Comparison of ENCODE assay signal across 15 cellular contexts in the genomic region with DNA sequence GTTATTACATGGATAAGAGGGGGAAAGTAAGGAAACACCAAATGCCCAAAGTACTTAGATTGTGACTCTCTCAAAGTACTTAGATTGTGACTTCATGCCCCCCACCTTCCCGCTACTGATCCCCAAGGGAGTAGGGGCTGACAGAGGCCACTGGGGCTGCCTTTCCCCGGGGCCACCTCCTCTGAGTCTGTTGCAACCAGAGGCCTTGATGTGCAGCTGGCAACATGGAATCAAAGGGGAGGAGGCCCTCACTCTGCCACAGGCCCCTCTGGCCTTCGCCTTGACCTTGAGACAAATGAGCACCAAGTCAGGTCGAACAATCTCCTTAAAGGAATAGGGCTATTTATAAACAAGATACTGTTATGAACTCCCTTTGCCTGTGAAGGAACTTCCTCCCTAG.
A peak's percentile ranks its signal among the peaks of the same experiment; 100 is the strongest.
DNase-seq lines count a peak whose midpoint lies in the region; TF ChIP-seq lines count a peak whose summit lies in the region.
"Had no signal": no experiment of that assay in that cellular context is flagged by ENCODE, and none has a peak within 500 bp of the region (broad histone marks: within the 10 kb centered on the region; RNA-seq: fewer than 3 reads in every experiment).

No MANE protein-coding gene starts in this region.

- no peak for TF ChIP-seq POLR2A in NB4 (IDR thresholded peaks at IDR 0.05; ENCODE audit: extremely low read depth, insufficient read length)

- no peaks in the 10 kb centered on the region for H3K9me3 ChIP-seq in HEK293 (ENCODE audit: control insufficient read depth, insufficient read depth, low read depth, low read length)
- H3K9me3 ChIP-seq: BE2C had no signal

- no peaks in the 10 kb centered on the region for H3K4me1 ChIP-seq in HEK293 (ENCODE audit: control insufficient read depth, insufficient read depth, low read length)
- H3K4me1 ChIP-seq in mesendoderm (ENCODE audit: control insufficient read depth, low read depth, low read length) = no peaks in the 10 kb centered on the region
- H3K4me1 ChIP-seq: BE2C had no signal

- no peak overlapping the region for H4K5ac ChIP-seq in mesendoderm (ENCODE audit: low read length)

- TF ChIP-seq CTCF in HEK293 (tag by site-specific recombination; IDR thresholded peaks at IDR 0.05) = no peak
- no peak for TF ChIP-seq CTCF in NB4 (IDR thresholded peaks at IDR 0.05; ENCODE audit: low read depth, low read length)
- TF ChIP-seq CTCF in RWPE1 (conservative IDR thresholded peaks at IDR 0.05; ENCODE audit: low read depth) = no peak

- H2AK5ac ChIP-seq in mesendoderm (ENCODE audit: low read length) = no peak overlapping the region

- no peak overlapping the region for H3K4ac ChIP-seq in mesendoderm (ENCODE audit: low read depth, low read length)

- H3K79me1 ChIP-seq in mesendoderm (ENCODE audit: low read length) = no peaks in the 10 kb centered on the region

- H4K8ac ChIP-seq in mesendoderm (ENCODE audit: low read depth, low read length) = no peak overlapping the region

- H3K18ac ChIP-seq in mesendoderm (ENCODE audit: low read length) = peak overlapping the region; percentile 11

- no peak overlapping the region for H3K56ac ChIP-seq in mesendoderm (ENCODE audit: low read length)

- H3K4me2 ChIP-seq in mesendoderm (ENCODE audit: low read length) = no peak overlapping the region

- H3K36me3 ChIP-seq in HEK293 (ENCODE audit: control insufficient read depth in 2 of 2, insufficient read depth in 1 of 2, low read length in 2 of 2) (no peaks in the 10 kb centered on the region), mesendoderm (ENCODE audit: control insufficient read depth, insufficient read depth, low read length) (no peaks in the 10 kb centered on the region)
- H3K36me3 ChIP-seq: BE2C had no signal

- no peaks in the 10 kb centered on the region for H3K79me2 ChIP-seq in mesendoderm (ENCODE audit: control insufficient read depth, insufficient read depth, low read length)

- no peak overlapping the region for H3K23ac ChIP-seq in mesendoderm (ENCODE audit: low read length)

- H3K9ac ChIP-seq in mesendoderm (ENCODE audit: low read length) = no peak overlapping the region

- whole genome bisulfite sequencing in mesendoderm (ENCODE audit: extremely low coverage, insufficient coverage, low lambda C conversion rate) = no CpG with 5 or more reads among the region's 4 CpGs

- POLR2A ChIA-PET in HEK293 (lab: Yijun Ruan, JAX) (no interaction called here), RWPE1 (lab: Yijun Ruan, JAX; ENCODE audit: low non-redundant PET) (no interaction called here)

- no peak overlapping the region for H2BK5ac ChIP-seq in mesendoderm (ENCODE audit: low read length)

- CTCF ChIA-PET in HEK293 (lab: Yijun Ruan, JAX) (no interaction called here), RWPE1 (lab: Yijun Ruan, JAX) (no interaction called here)

- H3K27ac ChIP-seq in HEK293 (ENCODE audit: extremely low read depth, low read depth, low read length) = no peak overlapping the region
- H3K27ac ChIP-seq in mesendoderm (ENCODE audit: low read depth, low read length) = no peak overlapping the region
- H3K27ac ChIP-seq in RWPE1 = no peak overlapping the region

- in situ Hi-C loops in KBM-7 (cut with MboI; ENCODE audit: low pct_unique_long_range_greater_than_20kb, low sequenced_read_pairs) = no loop called here

- peak; percentile 86 for DNase-seq in NB4 (ENCODE audit: low read depth)
- no peak for DNase-seq in mesendoderm
- DNase-seq in KBM-7 = no peak
- no peak for DNase-seq in superior temporal gyrus (ENCODE audit: extremely low spot score)
- no peak for DNase-seq in activated CD4-positive, CD25-positive, alpha-beta regulatory T cell treated with anti-CD3 and anti-CD28 coated beads, Interleukin-2, amount 50 U/mL, for 72 hours
- DNase-seq in RWPE1 (ENCODE audit: low spot score) = no peak
- DNase-seq: ACHN; BE2C; CD4-positive, alpha-beta memory T cell; DMS153; DMS79; GOT3; H7 had no signal

- H2BK120ac ChIP-seq in mesendoderm (ENCODE audit: low read depth, low read length) = no peak overlapping the region

- H3K4me3 ChIP-seq in HEK293 (ENCODE audit: low read depth, low read length) = no peak overlapping the region
- H3K4me3 ChIP-seq in NB4 (ENCODE audit: low read depth, low read length) = no peak overlapping the region
- no peak overlapping the region for H3K4me3 ChIP-seq in mesendoderm (ENCODE audit: low read length)
- H3K4me3 ChIP-seq: GM12878 had no signal

- H3K27me3 ChIP-seq in mesendoderm (ENCODE audit: insufficient read depth, low read length, poor library complexity) = no peaks in the 10 kb centered on the region
- H3K27me3 ChIP-seq: BE2C had no signal

- H2BK15ac ChIP-seq in mesendoderm (replicated peaks; ENCODE audit: low read depth) = no peak overlapping the region

TF ChIP-seq in HEK293, 187 proteins besides CTCF, POLR2A, EP300 and RAD21:
- TF ChIP-seq, protein P1, sequence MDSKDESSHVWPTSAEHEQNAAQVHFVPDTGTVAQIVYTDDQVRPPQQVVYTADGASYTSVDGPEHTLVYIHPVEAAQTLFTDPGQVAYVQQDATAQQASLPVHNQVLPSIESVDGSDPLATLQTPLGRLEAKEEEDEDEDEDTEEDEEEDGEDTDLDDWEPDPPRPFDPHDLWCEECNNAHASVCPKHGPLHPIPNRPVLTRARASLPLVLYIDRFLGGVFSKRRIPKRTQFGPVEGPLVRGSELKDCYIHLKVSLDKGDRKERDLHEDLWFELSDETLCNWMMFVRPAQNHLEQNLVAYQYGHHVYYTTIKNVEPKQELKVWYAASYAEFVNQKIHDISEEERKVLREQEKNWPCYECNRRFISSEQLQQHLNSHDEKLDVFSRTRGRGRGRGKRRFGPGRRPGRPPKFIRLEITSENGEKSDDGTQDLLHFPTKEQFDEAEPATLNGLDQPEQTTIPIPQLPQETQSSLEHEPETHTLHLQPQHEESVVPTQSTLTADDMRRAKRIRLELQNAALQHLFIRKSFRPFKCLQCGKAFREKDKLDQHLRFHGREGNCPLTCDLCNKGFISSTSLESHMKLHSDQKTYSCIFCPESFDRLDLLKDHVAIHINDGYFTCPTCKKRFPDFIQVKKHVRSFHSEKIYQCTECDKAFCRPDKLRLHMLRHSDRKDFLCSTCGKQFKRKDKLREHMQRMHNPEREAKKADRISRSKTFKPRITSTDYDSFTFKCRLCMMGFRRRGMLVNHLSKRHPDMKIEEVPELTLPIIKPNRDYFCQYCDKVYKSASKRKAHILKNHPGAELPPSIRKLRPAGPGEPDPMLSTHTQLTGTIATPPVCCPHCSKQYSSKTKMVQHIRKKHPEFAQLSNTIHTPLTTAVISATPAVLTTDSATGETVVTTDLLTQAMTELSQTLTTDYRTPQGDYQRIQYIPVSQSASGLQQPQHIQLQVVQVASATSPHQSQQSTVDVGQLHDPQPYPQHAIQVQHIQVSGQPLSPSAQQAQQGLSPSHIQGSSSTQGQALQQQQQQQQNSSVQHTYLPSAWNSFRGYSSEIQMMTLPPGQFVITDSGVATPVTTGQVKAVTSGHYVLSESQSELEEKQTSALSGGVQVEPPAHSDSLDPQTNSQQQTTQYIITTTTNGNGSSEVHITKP (tag by site-specific recombination; IDR thresholded peaks at IDR 0.05) = no peak
- TF ChIP-seq GLIS1 (tag by site-specific recombination; IDR thresholded peaks at IDR 0.05) = peak; percentile 33; the same call in 1 of the 2 replicates
